Comparison of ENCODE assay signal across 19 cellular contexts in genomic region chr1:94101613-94101940, GRCh38. TPM values are rescaled to one million over a fixed set of nuclear protein-coding genes. Genes with fewer than 3 reads are reported as not detected.
DNase-seq lines count a peak whose midpoint lies in the region; ATAC-seq and TF ChIP-seq lines count a peak whose summit lies in the region.
"Had no signal": no experiment of that assay in that cellular context is flagged by ENCODE, and none has a peak within 500 bp of the region (broad histone marks: within the 10 kb centered on the region; RNA-seq: fewer than 3 reads in every experiment).

No MANE protein-coding gene starts in this region.

- H3K27ac ChIP-seq in RWPE2 (ENCODE audit: poor library complexity, severe bottlenecking) (no peak overlapping the region), smooth muscle cell (ENCODE audit: low read depth) (peak overlapping the region; percentile 86), OCI-LY7 (ENCODE audit: low read depth, low read length, poor library complexity, severe bottlenecking) (no peak overlapping the region)
- H3K27ac ChIP-seq: cardiac muscle cell had no signal

- no peaks in the 10 kb centered on the region for H3K79me2 ChIP-seq in smooth muscle cell (ENCODE audit: low read depth)
- no peaks in the 10 kb centered on the region for H3K79me2 ChIP-seq in OCI-LY7 (ENCODE audit: insufficient read depth, low read depth, low read length)

- intact Hi-C loops in OCI-LY7 (cut with micrococcal nuclease; ENCODE audit: unreplicated experiment), result no loop called here

- POLR2A ChIA-PET in OCI-LY7 (lab: Charles Lee), result interaction anchor here (0.6 to 1.0 kb wide), 2 partner anchors 13 to 547 kb away, joined by 3 to 5 read pairs; no protein-coding TSS in a partner anchor

- H3K36me3 Mint-ChIP-seq in HFFc6 (ENCODE audit: low read depth), result no peaks in the 10 kb centered on the region
- H3K36me3 Mint-ChIP-seq: activated naive CD8-positive, alpha-beta T cell had no signal

- WGBS in smooth muscle cell (ENCODE audit: low lambda C conversion rate), result 11% methylated on average over 5 of the region's 5 CpGs

- H2AFZ ChIP-seq in smooth muscle cell (ENCODE audit: low read depth) (no peak overlapping the region), OCI-LY7 (ENCODE audit: low read length) (no peak overlapping the region)
- H2AFZ ChIP-seq: GM23338 had no signal

- peaks cover 13% of the 10 kb centered on the region for H3K27me3 Mint-ChIP-seq in HFFc6 (ENCODE audit: insufficient read depth)

- H3K4me2 ChIP-seq in smooth muscle cell (peak overlapping the region; percentile 49), OCI-LY7 (ENCODE audit: low read length) (no peak overlapping the region)
- H3K4me2 ChIP-seq: GM23338 had no signal

- BruUV-seq in OCI-LY7 (replicated peaks; lab: Mats Ljungman, UMichigan), result no TSS peak

- no peak overlapping the region for H3K27ac Mint-ChIP-seq in HFFc6
- H3K27ac Mint-ChIP-seq: activated naive CD8-positive, alpha-beta T cell; GM23338 had no signal

- ATAC-seq in RWPE2 (ENCODE audit: low read depth) (peak; percentile 61), GM18511 (IDR thresholded peaks at IDR 0.05; ENCODE audit: unreplicated experiment) (no peak)
- ATAC-seq: activated T-cell treated with anti-CD3 and anti-CD28 coated beads, Interleukin-2, amount 50 U/mL, for 4 hours; GM23338 had no signal

- peaks cover 23% of the 10 kb centered on the region for H3K4me1 Mint-ChIP-seq in HFFc6 (ENCODE audit: low read depth)

- H3K9me3 ChIP-seq in RWPE2 (ENCODE audit: severe bottlenecking) (no peaks in the 10 kb centered on the region), smooth muscle cell (replicated peaks; ENCODE audit: low read depth) (no peaks in the 10 kb centered on the region), OCI-LY7 (ENCODE audit: low read length) (no peaks in the 10 kb centered on the region)

- H3K9me2 ChIP-seq in OCI-LY7 (ENCODE audit: insufficient read depth, low read length), result no peaks in the 10 kb centered on the region

- H3K9ac ChIP-seq in smooth muscle cell (ENCODE audit: low read depth), result peak overlapping the region; percentile 61

- no peak for TF ChIP-seq CTCF in HFFc6 (IDR thresholded peaks at IDR 0.05)
- no peak for TF ChIP-seq CTCF in RWPE2 (IDR thresholded peaks at IDR 0.05; ENCODE audit: poor library complexity, severe bottlenecking)
- no peak for TF ChIP-seq CTCF in smooth muscle cell (IDR thresholded peaks at IDR 0.05; ENCODE audit: borderline replicate concordance, insufficient read depth, poor library complexity, severe bottlenecking)
- no peak for TF ChIP-seq CTCF in OCI-LY7 (conservative IDR thresholded peaks at IDR 0.05; ENCODE audit: low read length)

- H3K9me3 Mint-ChIP-seq in HFFc6, result no peaks in the 10 kb centered on the region
- H3K9me3 Mint-ChIP-seq: activated T-cell treated with anti-CD3 and anti-CD28 coated beads, Interleukin-2, amount 50 U/mL, for 4 hours; GM23338 had no signal

- peak; percentile 15 for DNase-seq in HFFc6
- DNase-seq in RWPE2 (ENCODE audit: low spot score), result no peak
- DNase-seq in iris pigment epithelial cell (ENCODE audit: low read depth), result peak; percentile 37
- no peak for DNase-seq in smooth muscle cell (lab: John Stamatoyannopoulos, UW; ENCODE audit: unreplicated experiment)
- DNase-seq in NCI-H446 treated with DMSO at 0.1 percent for 48 hours (lab: John Stamatoyannopoulos, UW), result no peak
- no peak for DNase-seq in OCI-LY7 (ENCODE audit: low spot score)
- DNase-seq: activated CD4-positive, alpha-beta T cell treated with anti-CD3 and anti-CD28 coated beads, Interleukin-2, amount 50 U/mL, for 48 hours; activated T-cell treated with anti-CD3 and anti-CD28 coated beads, Interleukin-2, amount 50 U/mL, for 4 hours; AML-193; effector CD4-positive, alpha-beta T cell; NCI-H2081 treated with DMSO at 0.1 percent for 48 hours; NCI-H748 treated with DMSO at 0.1 percent for 48 hours; stimulated activated CD4-positive, alpha-beta T cell treated with anti-CD3 and anti-CD28 coated beads, Interleukin-1b, Interleukin-23, amount 100 ng/mL, for 48 hours had no signal

- H3K36me3 ChIP-seq in RWPE2 (ENCODE audit: low read depth), result no peaks in the 10 kb centered on the region
- H3K36me3 ChIP-seq in smooth muscle cell (ENCODE audit: low read depth), result no peaks in the 10 kb centered on the region
- no peaks in the 10 kb centered on the region for H3K36me3 ChIP-seq in OCI-LY7 (ENCODE audit: insufficient read depth, low read length)
- H3K36me3 ChIP-seq: cardiac muscle cell had no signal

- H4K20me1 ChIP-seq in smooth muscle cell (ENCODE audit: low read depth), result no peaks in the 10 kb centered on the region
- H4K20me1 ChIP-seq in OCI-LY7 (ENCODE audit: insufficient read depth, low read length), result no peaks in the 10 kb centered on the region

- H3K4me3 ChIP-seq in RWPE2 (ENCODE audit: severe bottlenecking) (no peak overlapping the region), smooth muscle cell (no peak overlapping the region), OCI-LY7 (ENCODE audit: low read depth, low read length, poor library complexity, severe bottlenecking) (no peak overlapping the region)
- H3K4me3 ChIP-seq: cardiac muscle cell, GM23338 had no signal

- H3F3A ChIP-seq in smooth muscle cell (ENCODE audit: low read depth), result peaks cover 39% of the 10 kb centered on the region

- H3K27me3 ChIP-seq in RWPE2 (ENCODE audit: insufficient read depth, poor library complexity, severe bottlenecking) (no peaks in the 10 kb centered on the region), smooth muscle cell (ENCODE audit: low read depth) (no peaks in the 10 kb centered on the region)
- H3K27me3 ChIP-seq: cardiac muscle cell had no signal

- CTCF ChIA-PET in OCI-LY7 (lab: Charles Lee; ENCODE audit: unreplicated experiment), result no interaction called here

- H3K4me1 ChIP-seq in RWPE2 (ENCODE audit: insufficient read depth, poor library complexity, severe bottlenecking) (peaks cover 16% of the 10 kb centered on the region), smooth muscle cell (ENCODE audit: low read depth) (peaks cover 21% of the 10 kb centered on the region), OCI-LY7 (ENCODE audit: insufficient read depth, low read length, poor library complexity, severe bottlenecking) (no peaks in the 10 kb centered on the region)

- no peak overlapping the region for H3K4me3 Mint-ChIP-seq in HFFc6
- H3K4me3 Mint-ChIP-seq: activated naive CD8-positive, alpha-beta T cell; activated T-cell treated with anti-CD3 and anti-CD28 coated beads, Interleukin-2, amount 50 U/mL, for 4 hours; GM23338 had no signal

RNA-seq across cellular contexts. Expression of gene ABCA4, which starts 19.4 kb away (rescaled TPM):
- under 1 TPM in 3 of 6 experiments, not detected in 3; 0.03 to 0.09 (median 0.05) TPM for total RNA-seq in HFFc6 (2021; fragmentation: NEBNext Ultra II Directional; extraction: Animal tissue kit (Norgen Biotek cat#: 25700))
- total RNA-seq in smooth muscle cell, result 0.99 and 1.5 TPM in 2 replicates
- 0.46 and 1.6 TPM in 2 replicates for polyA plus RNA-seq in smooth muscle cell
- not detected in 2 replicates for total RNA-seq in OCI-LY7 (2014; rRNA removed; shearing (Covaris generic))
- total RNA-seq in OCI-LY7 (2022), result not detected in 2 replicates
- total RNA-seq: activated T-cell treated with anti-CD3 and anti-CD28 coated beads, Interleukin-2, amount 50 U/mL, for 4 hours; cardiac muscle cell; GM23338; kidney epithelial cell; mononuclear cell had no signal
- polyA plus RNA-seq: GM23338 had no signal

Comparison
In these comparisons a context has a peak if more than half of its experiments do, and no peak if none do; other contexts are left out.
1. DNase-seq: peak in HFFc6 (single experiment) and iris pigment epithelial cell (single experiment); none in RWPE2 (single experiment), smooth muscle cell (single experiment), NCI-H446 treated with DMSO at 0.1 percent for 48 hours (single experiment) and OCI-LY7 (single experiment).